ENCODE assay signal across 33 cellular contexts in genomic region chr7:39924122-39924521, GRCh38.
"Had no signal": no experiment of that assay in that cellular context is flagged by ENCODE, and none has a peak within 500 bp of the region (broad histone marks: within the 10 kb centered on the region; RNA-seq: fewer than 3 reads in every experiment).

No MANE protein-coding gene starts in this region.

- H3K36me3 Mint-ChIP-seq: activated naive CD4-positive, alpha-beta T cell treated with anti-CD3 and anti-CD28 coated beads, Interleukin-2, amount 50 U/mL, for 24 hours; mesothelial cell of epicardium; stimulated activated memory B cell treated with anti-CD40 and anti-IgM and Interleukin-4, amounts not matched to agents 10 μg/mL and 1 μg/mL and 100 μg/mL, for 72 hours; type B pancreatic cell had no signal

- ATAC-seq: activated CD8-positive, alpha-beta T cell treated with anti-CD3 and anti-CD28 coated beads for 36 hours; activated naive CD8-positive, alpha-beta T cell treated with anti-CD3 and anti-CD28 coated beads, Interleukin-2, amount 50 U/mL, for 24 hours; gastrocnemius medialis; naive thymus-derived CD4-positive, alpha-beta T cell; pancreas; sciatic nerve; stimulated activated memory B cell treated with anti-CD40 and anti-IgM and Interleukin-4, amounts not matched to agents 10 μg/mL and 1 μg/mL and 100 μg/mL, for 72 hours; stimulated activated naive CD8-positive, alpha-beta T cell treated with anti-CD3 and anti-CD28 coated beads, Interleukin-15, amount 100 ng/mL, for 72 hours had no signal

- H3K4me3 Mint-ChIP-seq: activated B cell treated with CpG ODN at 0.5 μM for 24 hours; activated CD8-positive, alpha-beta T cell treated with anti-CD3 and anti-CD28 coated beads for 36 hours; activated naive CD4-positive, alpha-beta T cell treated with anti-CD3 and anti-CD28 coated beads, Interleukin-2, amount 50 U/mL, for 24 hours; activated naive CD8-positive, alpha-beta T cell treated with anti-CD3 and anti-CD28 coated beads, Interleukin-2, amount 50 U/mL, for 24 hours; dendritic cell treated with granulocyte-macrophage colony-stimulating factor and Interleukin-4, amounts not matched to agents 40 ng/mL and 50 ng/mL, for 4 days; mesothelial cell of epicardium; naive thymus-derived CD4-positive, alpha-beta T cell; neural crest cell; stimulated activated memory B cell treated with anti-CD40 and anti-IgM and Interleukin-4, amounts not matched to agents 10 μg/mL and 1 μg/mL and 100 μg/mL, for 72 hours; stimulated activated naive CD8-positive, alpha-beta T cell treated with anti-CD3 and anti-CD28 coated beads, Interleukin-15, amount 100 ng/mL, for 72 hours; type B pancreatic cell had no signal

- H3K4me3 ChIP-seq: esophagus squamous epithelium, gastrocnemius medialis, left ventricle myocardium inferior, pancreas, prostate gland, vagina had no signal

- H3K27me3 ChIP-seq: esophagus squamous epithelium, gastrocnemius medialis, pancreas, vagina had no signal

- H3K27me3 Mint-ChIP-seq: activated CD8-positive, alpha-beta T cell treated with anti-CD3 and anti-CD28 coated beads for 36 hours; activated naive CD4-positive, alpha-beta T cell treated with anti-CD3 and anti-CD28 coated beads, Interleukin-2, amount 50 U/mL, for 24 hours; stimulated activated naive CD8-positive, alpha-beta T cell treated with anti-CD3 and anti-CD28 coated beads, Interleukin-15, amount 100 ng/mL, for 72 hours; type B pancreatic cell had no signal

- H3K36me3 ChIP-seq: esophagus squamous epithelium, gastrocnemius medialis, left ventricle myocardium inferior, pancreas, prostate gland, vagina had no signal

- H3K4me1 Mint-ChIP-seq: activated B cell treated with CpG ODN at 0.5 μM for 24 hours; activated naive CD4-positive, alpha-beta T cell treated with anti-CD3 and anti-CD28 coated beads, Interleukin-2, amount 50 U/mL, for 24 hours; activated naive CD8-positive, alpha-beta T cell treated with anti-CD3 and anti-CD28 coated beads, Interleukin-2, amount 50 U/mL, for 24 hours; neural crest cell; stimulated activated memory B cell treated with anti-CD40 and anti-IgM and Interleukin-4, amounts not matched to agents 10 μg/mL and 1 μg/mL and 100 μg/mL, for 72 hours; stimulated activated naive CD8-positive, alpha-beta T cell treated with anti-CD3 and anti-CD28 coated beads, Interleukin-15, amount 100 ng/mL, for 72 hours had no signal

- H3K27ac Mint-ChIP-seq: activated B cell treated with CpG ODN at 0.5 μM for 24 hours; activated CD8-positive, alpha-beta T cell treated with anti-CD3 and anti-CD28 coated beads for 36 hours; activated naive CD4-positive, alpha-beta T cell treated with anti-CD3 and anti-CD28 coated beads, Interleukin-2, amount 50 U/mL, for 24 hours; activated naive CD8-positive, alpha-beta T cell treated with anti-CD3 and anti-CD28 coated beads, Interleukin-2, amount 50 U/mL, for 24 hours; activated T-helper 2 cell treated with anti-CD3 and anti-CD28 coated beads, Interferon-gamma antibody, Interleukin-2, Interleukin-4, amounts not matched to agents 10 μg/mL and 5 μg/mL and 100 μg/mL, durations not matched to agents 14 hours and 24 hours and 36 hours; dendritic cell treated with granulocyte-macrophage colony-stimulating factor and Interleukin-4, amounts not matched to agents 40 ng/mL and 50 ng/mL, for 4 days; mesothelial cell of epicardium; naive thymus-derived CD4-positive, alpha-beta T cell; stimulated activated memory B cell treated with anti-CD40 and anti-IgM and Interleukin-4, amounts not matched to agents 10 μg/mL and 1 μg/mL and 100 μg/mL, for 72 hours; stimulated activated naive CD8-positive, alpha-beta T cell treated with anti-CD3 and anti-CD28 coated beads, Interleukin-15, amount 100 ng/mL, for 72 hours; type B pancreatic cell had no signal

- H3K9me3 Mint-ChIP-seq: activated CD8-positive, alpha-beta T cell treated with anti-CD3 and anti-CD28 coated beads for 36 hours; activated naive CD4-positive, alpha-beta T cell treated with anti-CD3 and anti-CD28 coated beads, Interleukin-2, amount 50 U/mL, for 24 hours; activated naive CD8-positive, alpha-beta T cell treated with anti-CD3 and anti-CD28 coated beads, Interleukin-2, amount 50 U/mL, for 24 hours; activated T-helper 2 cell treated with anti-CD3 and anti-CD28 coated beads, Interferon-gamma antibody, Interleukin-2, Interleukin-4, amounts not matched to agents 10 μg/mL and 5 μg/mL and 100 μg/mL, durations not matched to agents 14 hours and 24 hours and 36 hours; dendritic cell treated with granulocyte-macrophage colony-stimulating factor and Interleukin-4, amounts not matched to agents 40 ng/mL and 50 ng/mL, for 4 days; mesothelial cell of epicardium; neural crest cell; stimulated activated memory B cell treated with anti-CD40 and anti-IgM and Interleukin-4, amounts not matched to agents 10 μg/mL and 1 μg/mL and 100 μg/mL, for 72 hours; stimulated activated naive CD8-positive, alpha-beta T cell treated with anti-CD3 and anti-CD28 coated beads, Interleukin-15, amount 100 ng/mL, for 72 hours had no signal

- FAIRE-seq: pancreas, small intestine had no signal

- H3K9me3 ChIP-seq: esophagus squamous epithelium, gastrocnemius medialis, left ventricle myocardium inferior, pancreas, prostate gland, vagina had no signal

- H3K27ac ChIP-seq: gastrocnemius medialis, left ventricle myocardium inferior, pancreas, prostate gland, vagina had no signal

- DNase-seq: activated B cell treated with CpG ODN at 0.5 μM for 24 hours; activated CD4-positive, alpha-beta T cell treated with anti-CD3 and anti-CD28 coated beads, Interleukin-2, amount 50 U/mL, for 1 hour; activated CD8-positive, alpha-beta T cell treated with anti-CD3 and anti-CD28 coated beads for 36 hours; activated naive CD8-positive, alpha-beta T cell treated with anti-CD3 and anti-CD28 coated beads, Interleukin-2, amount 50 U/mL, for 24 hours; activated T-cell treated with anti-CD3 and anti-CD28 coated beads, Interleukin-2, amount 50 U/mL, for 48 hours; amygdala; caudate nucleus; esophagus squamous epithelium; gastrocnemius medialis; glutamatergic neuron; islet precursor cell; left ventricle myocardium inferior; mammary epithelial cell; naive thymus-derived CD4-positive, alpha-beta T cell; nucleus accumbens; pancreas; retina; small intestine; stimulated activated CD4-positive, alpha-beta T cell treated with anti-CD3 and anti-CD28 coated beads, Interleukin-4, amount 100 ng/mL, for 4 hours; stimulated activated CD8-positive, alpha-beta memory T cell treated with anti-CD3 and anti-CD28 coated beads, Interleukin-4, amount 100 ng/mL, for 48 hours; stimulated activated naive CD8-positive, alpha-beta T cell treated with anti-CD3 and anti-CD28 coated beads, Interleukin-15, amount 100 ng/mL, for 72 hours; substantia nigra; T-helper 2 cell had no signal

- H3K4me1 ChIP-seq: left ventricle myocardium inferior, pancreas, prostate gland had no signal
